ENCODE assay signal across 21 cellular contexts in genomic region chr2:142734770-142735169, GRCh38.
DNase-seq lines count a peak whose midpoint lies in the region; ATAC-seq and TF ChIP-seq lines count a peak whose summit lies in the region.
"Had no signal": no experiment of that assay in that cellular context is flagged by ENCODE, and none has a peak within 500 bp of the region (broad histone marks: within the 10 kb centered on the region; RNA-seq: fewer than 3 reads in every experiment).

No MANE protein-coding gene starts in this region.

- 45 to 50% (median 47%) methylated on average over 2 of the region's 2 CpGs for WGBS in adrenal gland, 4 donors

- H3K4me1 ChIP-seq in adrenal gland (replicated peaks in 1 of 2), result peaks cover 0 to 8% of the 10 kb centered on the region in 2 donors
- H3K4me1 ChIP-seq in foreskin keratinocyte, result no peaks in the 10 kb centered on the region

- ATAC-seq in HG02610 (IDR thresholded peaks at IDR 0.05; ENCODE audit: unreplicated experiment), result peak; percentile 45
- peak; percentile 59 for ATAC-seq in foreskin keratinocyte
- ATAC-seq in HG02870 (IDR thresholded peaks at IDR 0.05; ENCODE audit: unreplicated experiment), result no peak
- no peak for ATAC-seq in left colon
- ATAC-seq: Right ventricle myocardium inferior, T-helper 17 cell had no signal

- no peak for TF ChIP-seq POLR2A in adrenal gland (IDR thresholded peaks at IDR 0.05)

- no peaks in the 10 kb centered on the region for H3K36me3 ChIP-seq in adrenal gland (replicated peaks in 1 of 2)
- H3K36me3 ChIP-seq: MG63 had no signal

- H3K4me3 ChIP-seq in adrenal gland, result no peak overlapping the region
- H3K4me3 ChIP-seq: GM23248, MG63 had no signal

- intact Hi-C loops in adrenal gland (cut with DNase I) (no loop called here), left colon (cut with DNase I, micrococcal nuclease) (no loop called here)

- no peaks in the 10 kb centered on the region for H3K27me3 ChIP-seq in adrenal gland
- H3K27me3 ChIP-seq in foreskin keratinocyte, result no peaks in the 10 kb centered on the region
- H3K27me3 ChIP-seq: MG63 had no signal

- DNase-seq in adrenal gland (peak; percentile 26 to 71 (median 52)), foreskin keratinocyte (peak in 1 of 2 donors; percentile 20), NCI-H1436 treated with DMSO at 0.1 percent for 48 hours (lab: John Stamatoyannopoulos, UW) (no peak), left colon (no peak)
- DNase-seq in stimulated activated CD4-positive, alpha-beta T cell treated with anti-CD3 and anti-CD28 coated beads, Interleukin-4, amount 100 ng/mL, for 24 hours, result no peak
- DNase-seq: AML-193, DMS 273 treated with DMSO at 0.1 percent for 48 hours, GM23248, HCEC 1CT, IMR-90, MG63, NCI-H1092, NCI-H146, NCI-H2029 treated with DMSO at 0.1 percent for 48 hours, NCI-H2171, NCI-H526, T-helper 17 cell had no signal

- TF ChIP-seq CTCF in adrenal gland (IDR thresholded peaks at IDR 0.05) (no peak), foreskin keratinocyte (conservative IDR thresholded peaks at IDR 0.05) (no peak)

- peak overlapping the region in 1 of 5 donors; percentile 7 for H3K27ac ChIP-seq in adrenal gland
- H3K27ac ChIP-seq in foreskin keratinocyte, result no peak overlapping the region
- H3K27ac ChIP-seq: C4-2B, GM23248 had no signal

- H3K9me3 ChIP-seq in adrenal gland (replicated peaks in 1 of 3), result no peaks in the 10 kb centered on the region
- H3K9me3 ChIP-seq: MG63 had no signal

Comparison
In these comparisons a context has a peak if more than half of its experiments do, and no peak if none do; other contexts are left out.
1. ATAC-seq: peak in HG02610 (single experiment) and foreskin keratinocyte (single experiment); none in HG02870 (single experiment) and left colon (single experiment).
2. DNase-seq: peak in adrenal gland (7 of 7); none in NCI-H1436 treated with DMSO at 0.1 percent for 48 hours (single experiment), left colon (0 of 2) and stimulated activated CD4-positive, alpha-beta T cell treated with anti-CD3 and anti-CD28 coated beads, Interleukin-4, amount 100 ng/mL, for 24 hours (single experiment).